7 cellular contexts compared by ENCODE assay signal in the genomic region with DNA sequence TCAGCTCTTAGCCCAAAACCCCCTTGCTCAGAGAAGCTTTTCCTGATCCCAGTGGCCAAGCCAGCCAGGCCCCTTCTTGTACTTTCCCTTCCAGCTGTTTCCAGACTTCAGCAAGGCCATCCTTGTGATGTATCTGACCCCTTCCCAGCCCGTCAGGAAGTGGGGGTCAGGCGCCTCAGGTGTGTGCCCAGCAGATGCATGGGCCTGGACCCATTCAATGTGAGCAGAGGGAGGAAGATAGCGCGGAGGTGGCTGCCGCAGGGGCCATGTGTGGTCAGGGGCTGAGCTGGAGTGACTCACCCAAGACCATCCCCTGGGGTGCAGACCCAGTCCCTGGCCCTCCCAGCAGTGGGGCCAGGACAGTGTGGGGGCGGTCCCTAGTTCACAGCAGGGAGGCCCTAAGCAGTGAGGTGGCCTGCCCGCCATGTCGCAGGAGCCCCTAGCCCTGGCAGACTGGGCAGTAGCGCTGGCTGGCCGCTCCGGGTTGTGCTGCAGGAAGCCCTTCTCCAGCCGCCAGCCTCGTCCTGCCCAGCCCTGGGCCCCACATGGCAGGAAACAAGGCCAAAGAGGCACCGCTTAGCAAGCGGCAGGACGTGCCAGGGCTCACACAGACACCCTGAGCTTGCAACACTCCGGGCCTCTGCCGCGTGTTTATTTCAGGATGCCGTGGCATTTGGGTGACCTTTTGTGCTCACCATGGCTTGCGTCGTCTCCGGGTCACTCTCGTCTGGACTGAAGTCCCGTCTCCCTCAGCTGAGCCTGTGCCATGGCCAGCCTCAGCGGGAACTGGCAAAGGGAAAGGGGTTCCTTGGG. TPM values are rescaled to one million over a fixed set of nuclear protein-coding genes. Genes with fewer than 3 reads are reported as not detected.
A peak's percentile ranks its signal among the peaks of the same experiment; 100 is the strongest.
DNase-seq lines count a peak whose midpoint lies in the region; ATAC-seq and TF ChIP-seq lines count a peak whose summit lies in the region.

No MANE protein-coding gene starts in this region.

- peak in 1 of 4 donors; percentile 48 for TF ChIP-seq POLR2A in upper lobe of left lung (IDR thresholded peaks at IDR 0.05)

- no peaks in the 10 kb centered on the region for H3K9me3 ChIP-seq in RWPE2 (ENCODE audit: severe bottlenecking)
- no peaks in the 10 kb centered on the region for H3K9me3 ChIP-seq in upper lobe of left lung

- ATAC-seq in RWPE2 (ENCODE audit: low read depth), result peak; percentile 56
- peak; percentile 52 for ATAC-seq in esophagus mucosa
- ATAC-seq in upper lobe of left lung (ENCODE audit: low FRiP score in 2 of 2), result peak; percentile 69 to 74

- 34 to 38% methylated on average over 8 to 17 of the region's 26 CpGs for WGBS in upper lobe of left lung, 2 donors

- H3K36me3 ChIP-seq in RWPE2 (ENCODE audit: low read depth), result peaks cover 14% of the 10 kb centered on the region
- peaks cover 0 to 6% (median 0%) of the 10 kb centered on the region in 4 donors for H3K36me3 ChIP-seq in upper lobe of left lung

- H3K4me1 ChIP-seq in RWPE2 (ENCODE audit: insufficient read depth, poor library complexity, severe bottlenecking) (peaks cover 41% of the 10 kb centered on the region), upper lobe of left lung (peaks cover 24 to 39% (median 34%) of the 10 kb centered on the region in 4 donors)

- no peak for TF ChIP-seq CTCF in RWPE2 (IDR thresholded peaks at IDR 0.05; ENCODE audit: poor library complexity, severe bottlenecking)
- peak in 2 of 6 experiments; percentile 9 to 14 for TF ChIP-seq CTCF in upper lobe of left lung (IDR thresholded peaks at IDR 0.05)

- no peaks in the 10 kb centered on the region for H3K27me3 ChIP-seq in RWPE2 (ENCODE audit: insufficient read depth, poor library complexity, severe bottlenecking)
- no peaks in the 10 kb centered on the region for H3K27me3 ChIP-seq in upper lobe of left lung

- H3K27ac ChIP-seq in RWPE2 (ENCODE audit: poor library complexity, severe bottlenecking), result peak overlapping the region; percentile 87
- peak overlapping the region; percentile 59 to 86 (median 80) for H3K27ac ChIP-seq in upper lobe of left lung

- peak in 3 of 4 donors; percentile 44 to 91 (median 45) for TF ChIP-seq EP300 in upper lobe of left lung (IDR thresholded peaks at IDR 0.05)

- no peak overlapping the region for H3K4me3 ChIP-seq in RWPE2 (ENCODE audit: severe bottlenecking)
- no peak overlapping the region for H3K4me3 ChIP-seq in upper lobe of left lung

- DNase-seq in RWPE2 (ENCODE audit: low spot score), result no peak
- DNase-seq in mucosa of gallbladder (ENCODE audit: low spot score), result peak; percentile 89
- DNase-seq in upper lobe of left lung, result peak; percentile 87 to 89
- DNase-seq in NCI-H2081 (lab: John Stamatoyannopoulos, UW), result no peak
- DNase-seq in NCI-H1417 treated with DMSO at 0.1 percent for 48 hours (lab: John Stamatoyannopoulos, UW), result no peak
- DNase-seq in NCI-H2081 treated with DMSO at 0.1 percent for 48 hours (lab: John Stamatoyannopoulos, UW), result no peak

RNA-seq across cellular contexts. Expression of a gene that starts 12.0 kb away (rescaled TPM):
- 5.7 TPM for total RNA-seq in esophagus mucosa
- total RNA-seq in mucosa of gallbladder, result 49.3 TPM
- total RNA-seq in upper lobe of left lung, result 10 to 100 TPM in 1 of 6 donors, 1 to 10 TPM in 5; 4.9 to 34.6 (median 6.2) TPM

RNA-seq across cellular contexts. Expression of a gene that starts 16.9 kb away (rescaled TPM):
- total RNA-seq in esophagus mucosa (51.6 TPM), mucosa of gallbladder (80.6 TPM), upper lobe of left lung (100 to 1,000 TPM in 2 of 6 donors, 10 to 100 TPM in 4; 72.3 to 241 (median 91.0) TPM)

RNA-seq across cellular contexts. Expression of a gene that starts 46.6 kb away (rescaled TPM):
- total RNA-seq in esophagus mucosa (28.4 TPM), mucosa of gallbladder (306 TPM), upper lobe of left lung (100 to 1,000 TPM in 5 of 6 donors, 10 to 100 TPM in 1; 65.2 to 259 (median 131) TPM)

RNA-seq across cellular contexts. Expression of a gene that starts 59.5 kb away (rescaled TPM):
- total RNA-seq in esophagus mucosa (57.3 TPM), mucosa of gallbladder (166 TPM), upper lobe of left lung (100 to 1,000 TPM; 122 to 283 (median 191) TPM)

Comparison
In these comparisons a context has a peak if more than half of its experiments do, and no peak if none do; other contexts are left out.
1. DNase-seq: peak in mucosa of gallbladder (single experiment) and upper lobe of left lung (2 of 2); none in RWPE2 (single experiment), NCI-H2081 (0 of 2), NCI-H1417 treated with DMSO at 0.1 percent for 48 hours (single experiment) and NCI-H2081 treated with DMSO at 0.1 percent for 48 hours (single experiment).
2. Peak in every context shown above with its lines, with median percentiles within 50 percentile points of each other: ATAC-seq.